Comparison of ENCODE assay signal across 35 cellular contexts in genomic region chr9:114130141-114130540, GRCh38. TPM values are rescaled to one million over a fixed set of nuclear protein-coding genes. Genes with fewer than 3 reads are reported as not detected.
"Had no signal": no experiment of that assay in that cellular context is flagged by ENCODE, and none has a peak within 500 bp of the region (broad histone marks: within the 10 kb centered on the region; RNA-seq: fewer than 3 reads in every experiment).

No MANE protein-coding gene starts in this region.

- H3K4me1 ChIP-seq: adrenal gland, body of pancreas, colonic mucosa, esophagus squamous epithelium, gastroesophageal sphincter had no signal

- H3K4me3 ChIP-seq: adrenal gland, body of pancreas, colonic mucosa, esophagus squamous epithelium, gastroesophageal sphincter had no signal

- FAIRE-seq: endometrium, endothelial cell of umbilical vein had no signal

- H3K36me3 ChIP-seq: adrenal gland, colonic mucosa, esophagus squamous epithelium, gastroesophageal sphincter, WERI-Rb-1 had no signal

- H3K4me3 Mint-ChIP-seq: activated B cell treated with CpG ODN at 0.5 μM for 24 hours; activated CD8-positive, alpha-beta T cell treated with anti-CD3 and anti-CD28 coated beads for 36 hours; activated naive CD4-positive, alpha-beta T cell treated with anti-CD3 and anti-CD28 coated beads for 36 hours; activated naive CD4-positive, alpha-beta T cell treated with anti-CD3 and anti-CD28 coated beads, Interleukin-2, amount 50 U/mL, for 24 hours; activated naive CD8-positive, alpha-beta T cell treated with anti-CD3 and anti-CD28 coated beads for 36 hours; activated naive CD8-positive, alpha-beta T cell treated with anti-CD3 and anti-CD28 coated beads, Interleukin-2, amount 50 U/mL, for 24 hours; activated T-helper 1 cell treated with anti-CD3 and anti-CD28 coated beads, Interleukin-12 subunit alpha, Interleukin-12 subunit beta, Interleukin-2, Interleukin-4 antibody, amounts not matched to agents 30 ng/mL and 10 ng/mL and 1 ng/mL, durations not matched to agents 14 hours and 24 hours and 36 hours; T-helper 17 cell; T-helper 2 cell treated with Interferon-gamma antibody and Interleukin-4, amounts not matched to agents 5 μg/mL and 100 μg/mL, for 36 hours had no signal

- DNase-seq: activated B cell treated with CpG ODN at 0.5 μM for 24 hours; activated CD4-positive, alpha-beta T cell treated with anti-CD3 and anti-CD28 coated beads for 48 hours; activated CD4-positive, alpha-beta T cell treated with anti-CD3 and anti-CD28 coated beads, Interleukin-2, amount 50 U/mL, for 1 hour; activated CD4-positive, alpha-beta T cell treated with anti-CD3 and anti-CD28 coated beads, Interleukin-2, amount 50 U/mL, for 48 hours; activated CD8-positive, alpha-beta memory T cell treated with anti-CD3 and anti-CD28 coated beads for 24 hours; activated CD8-positive, alpha-beta T cell treated with anti-CD3 and anti-CD28 coated beads for 36 hours; activated effector memory CD4-positive, alpha-beta T cell treated with anti-CD3 and anti-CD28 coated beads, Interleukin-2, amount 50 U/mL, for 16 hours; activated naive CD4-positive, alpha-beta T cell treated with anti-CD3 and anti-CD28 coated beads for 36 hours; activated naive CD8-positive, alpha-beta T cell treated with anti-CD3 and anti-CD28 coated beads for 36 hours; activated naive CD8-positive, alpha-beta T cell treated with anti-CD3 and anti-CD28 coated beads, Interleukin-2, amount 50 U/mL, for 24 hours; activated T-cell treated with anti-CD3 and anti-CD28 coated beads, Interleukin-2, amount 50 U/mL, for 48 hours; adrenal gland; aorta; body of pancreas; colonic mucosa; effector CD8-positive, alpha-beta T cell; esophagus squamous epithelium; foreskin melanocyte; T-helper 1 cell; T-helper 17 cell; T1000; WERI-Rb-1 had no signal

- ATAC-seq: activated CD4-positive, CD25-positive, alpha-beta regulatory T cell treated with anti-CD3 and anti-CD28 coated beads, Interleukin-2, amount 50 U/mL, for 24 hours; activated CD8-positive, alpha-beta T cell treated with anti-CD3 and anti-CD28 coated beads for 36 hours; activated naive CD8-positive, alpha-beta T cell treated with anti-CD3 and anti-CD28 coated beads, Interleukin-2, amount 50 U/mL, for 24 hours; body of pancreas; gastroesophageal sphincter; T-helper 17 cell had no signal

- H3K27me3 ChIP-seq: adrenal gland, body of pancreas, colonic mucosa had no signal

- H3K9me3 Mint-ChIP-seq: activated T-helper 2 cell treated with anti-CD3 and anti-CD28 coated beads, Interferon-gamma antibody, Interleukin-2, Interleukin-4, amounts not matched to agents 10 μg/mL and 5 μg/mL and 100 μg/mL, durations not matched to agents 14 hours and 24 hours and 36 hours; T-helper 2 cell treated with Interferon-gamma antibody and Interleukin-4, amounts not matched to agents 5 μg/mL and 100 μg/mL, for 36 hours had no signal

- H3K4me1 Mint-ChIP-seq: activated B cell treated with CpG ODN at 0.5 μM for 24 hours; activated naive CD4-positive, alpha-beta T cell treated with anti-CD3 and anti-CD28 coated beads, Interleukin-2, amount 50 U/mL, for 24 hours; activated naive CD8-positive, alpha-beta T cell treated with anti-CD3 and anti-CD28 coated beads for 36 hours; activated naive CD8-positive, alpha-beta T cell treated with anti-CD3 and anti-CD28 coated beads, Interleukin-2, amount 50 U/mL, for 24 hours; T-helper 17 cell had no signal

- H3K9me3 ChIP-seq: adrenal gland, body of pancreas, colonic mucosa had no signal

- H3K36me3 Mint-ChIP-seq: activated naive CD4-positive, alpha-beta T cell treated with anti-CD3 and anti-CD28 coated beads, Interleukin-2, amount 50 U/mL, for 24 hours; activated naive CD8-positive, alpha-beta T cell treated with anti-CD3 and anti-CD28 coated beads for 36 hours had no signal

- H3K27me3 Mint-ChIP-seq: activated naive CD8-positive, alpha-beta T cell treated with anti-CD3 and anti-CD28 coated beads for 36 hours had no signal

- H3K27ac ChIP-seq: adrenal gland, body of pancreas, colonic mucosa, epithelial cell of prostate, esophagus squamous epithelium, gastroesophageal sphincter, WERI-Rb-1 had no signal

RNA-seq across cellular contexts. Expression of gene KIF12, which starts 31.0 kb away (rescaled TPM):
- total RNA-seq: activated B cell treated with CpG ODN at 0.5 μM for 24 hours; activated CD8-positive, alpha-beta T cell treated with anti-CD3 and anti-CD28 coated beads for 36 hours; activated naive CD4-positive, alpha-beta T cell treated with anti-CD3 and anti-CD28 coated beads for 36 hours; activated naive CD8-positive, alpha-beta T cell treated with anti-CD3 and anti-CD28 coated beads for 36 hours; activated T-helper 1 cell treated with anti-CD3 and anti-CD28 coated beads, Interleukin-12 subunit alpha, Interleukin-12 subunit beta, Interleukin-2, Interleukin-4 antibody, amounts not matched to agents 30 ng/mL and 10 ng/mL and 1 ng/mL, durations not matched to agents 14 hours and 24 hours and 36 hours; activated T-helper 2 cell treated with anti-CD3 and anti-CD28 coated beads, Interferon-gamma antibody, Interleukin-2, Interleukin-4, amounts not matched to agents 10 μg/mL and 5 μg/mL and 100 μg/mL, durations not matched to agents 14 hours and 24 hours and 36 hours; aorta; dermis microvascular lymphatic vessel endothelial cell; fibroblast of lung; fibroblast of villous mesenchyme; gastroesophageal sphincter; T-helper 17 cell had no signal
- polyA plus RNA-seq: fibroblast of lung had no signal

RNA-seq across cellular contexts. Expression of gene AMBP, which starts 52.0 kb away (rescaled TPM):
- total RNA-seq: activated B cell treated with CpG ODN at 0.5 μM for 24 hours; activated CD8-positive, alpha-beta T cell treated with anti-CD3 and anti-CD28 coated beads for 36 hours; activated naive CD4-positive, alpha-beta T cell treated with anti-CD3 and anti-CD28 coated beads for 36 hours; activated naive CD8-positive, alpha-beta T cell treated with anti-CD3 and anti-CD28 coated beads for 36 hours; activated T-helper 1 cell treated with anti-CD3 and anti-CD28 coated beads, Interleukin-12 subunit alpha, Interleukin-12 subunit beta, Interleukin-2, Interleukin-4 antibody, amounts not matched to agents 30 ng/mL and 10 ng/mL and 1 ng/mL, durations not matched to agents 14 hours and 24 hours and 36 hours; activated T-helper 2 cell treated with anti-CD3 and anti-CD28 coated beads, Interferon-gamma antibody, Interleukin-2, Interleukin-4, amounts not matched to agents 10 μg/mL and 5 μg/mL and 100 μg/mL, durations not matched to agents 14 hours and 24 hours and 36 hours; aorta; dermis microvascular lymphatic vessel endothelial cell; endothelial cell of umbilical vein; fibroblast of villous mesenchyme; gastroesophageal sphincter; glomerular endothelial cell; T-helper 17 cell had no signal
- polyA plus RNA-seq: endothelial cell of umbilical vein had no signal
